In genomic region chr13:106011600-106011999, GRCh38 we compare ENCODE assay signal across 26 cellular contexts.
"Had no signal": no experiment of that assay in that cellular context is flagged by ENCODE, and none has a peak within 500 bp of the region (broad histone marks: within the 10 kb centered on the region; RNA-seq: fewer than 3 reads in every experiment).

No MANE protein-coding gene starts in this region.

- H3K4me3 ChIP-seq: stomach, suprapubic skin, testis, thoracic aorta, thyroid gland, tibial artery, tibial nerve, transverse colon, upper lobe of left lung, upper lobe of right lung, vagina had no signal

- H3K9me3 ChIP-seq: stomach, suprapubic skin, testis, thoracic aorta, thyroid gland, tibial artery, tibial nerve, transverse colon, upper lobe of left lung, upper lobe of right lung, vagina had no signal

- H3K27ac ChIP-seq: stomach, suprapubic skin, testis, thoracic aorta, thyroid gland, tibial artery, tibial nerve, transverse colon, upper lobe of left lung, upper lobe of right lung, vagina had no signal

- H3K27me3 ChIP-seq: stomach, suprapubic skin, testis, thyroid gland, tibial artery, tibial nerve, transverse colon, upper lobe of left lung, upper lobe of right lung, vagina had no signal

- FAIRE-seq: urothelium cell line had no signal

- H3K36me3 ChIP-seq: stomach, suprapubic skin, thoracic aorta, thyroid gland, tibial artery, tibial nerve, transverse colon, upper lobe of left lung, upper lobe of right lung, vagina had no signal

- DNase-seq: stimulated activated CD4-positive, alpha-beta T cell treated with anti-CD3 and anti-CD28 coated beads, Interleukin-2, amount 100 ng/mL, for 48 hours; stimulated activated CD4-positive, alpha-beta T cell treated with anti-CD3 and anti-CD28 coated beads, Interleukin-4, amount 100 ng/mL, for 1 hour; stimulated activated CD4-positive, alpha-beta T cell treated with anti-CD3 and anti-CD28 coated beads, Interleukin-4, amount 100 ng/mL, for 24 hours; stimulated activated CD4-positive, alpha-beta T cell treated with anti-CD3 and anti-CD28 coated beads, Interleukin-4, amount 100 ng/mL, for 4 hours; stimulated activated CD8-positive, alpha-beta memory T cell treated with anti-CD3 and anti-CD28 coated beads, Interleukin-4, amount 100 ng/mL, for 48 hours; stimulated activated naive B cell treated with anti-CD40 and anti-IgM and Interleukin-4, amounts not matched to agents 10 μg/mL and 1 μg/mL and 100 μg/mL, for 72 hours; stimulated activated naive CD4-positive, alpha-beta T cell; stimulated activated naive CD4-positive, alpha-beta T cell treated with Interleukin-2 at 50 U/mL for 16 hours; stimulated activated naive CD8-positive, alpha-beta T cell treated with anti-CD3 and anti-CD28 coated beads, Interleukin-15, amount 100 ng/mL, for 72 hours; stimulated activated naive CD8-positive, alpha-beta T cell treated with anti-CD3 and anti-CD28 coated beads, Interleukin-15, Interleukin-2, amounts not matched to agents 100 U/mL and 50 U/mL, for 24 hours; stomach; substantia nigra; testis; thyroid gland; tibial artery; transverse colon; trophoblast cell; upper lobe of left lung; upper lobe of right lung had no signal

- H3K4me1 ChIP-seq: stomach, suprapubic skin, testis, thyroid gland, tibial artery, tibial nerve, upper lobe of left lung, upper lobe of right lung, vagina had no signal

- ATAC-seq: stimulated activated effector memory CD8-positive, alpha-beta T cell treated with anti-CD3 and anti-CD28 coated beads, Interleukin-12 subunit alpha, Interleukin-12 subunit beta, amount 100 ng/mL, for 72 hours; stimulated activated memory B cell treated with anti-CD40 and anti-IgM and Interleukin-4, amounts not matched to agents 10 μg/mL and 1 μg/mL and 100 μg/mL, for 72 hours; stimulated activated naive B cell treated with anti-CD40 and anti-IgM and Interleukin-4, amounts not matched to agents 10 μg/mL and 1 μg/mL and 100 μg/mL, for 72 hours; stimulated activated naive CD8-positive, alpha-beta T cell treated with anti-CD3 and anti-CD28 coated beads, Interleukin-15, amount 100 ng/mL, for 72 hours; stimulated activated naive CD8-positive, alpha-beta T cell treated with anti-CD3 and anti-CD28 coated beads, Interleukin-15, Interleukin-2, amounts not matched to agents 100 U/mL and 50 U/mL, for 24 hours; upper lobe of right lung had no signal
